Comparison of ENCODE assay signal across 11 cellular contexts in genomic region chr6:16413399-16413798, GRCh38.
DNase-seq lines count a peak whose midpoint lies in the region; ATAC-seq and TF ChIP-seq lines count a peak whose summit lies in the region.
"Had no signal": no experiment of that assay in that cellular context is flagged by ENCODE, and none has a peak within 500 bp of the region (broad histone marks: within the 10 kb centered on the region; RNA-seq: fewer than 3 reads in every experiment).

No MANE protein-coding gene starts in this region.

- TF ChIP-seq POLR2A in esophagus squamous epithelium (IDR thresholded peaks at IDR 0.05) = no peak

- no peaks in the 10 kb centered on the region for H3K27me3 ChIP-seq in esophagus squamous epithelium

- WGBS in esophagus squamous epithelium, 2 donors = 26 to 40% methylated on average over 4 of the region's 4 CpGs

- TF ChIP-seq CTCF in GM10266 (IDR thresholded peaks at IDR 0.05; ENCODE audit: control insufficient read depth, insufficient read depth, low read depth, missing control alignments) (no peak), esophagus squamous epithelium (IDR thresholded peaks at IDR 0.05) (no peak)

- H3K9me3 ChIP-seq in esophagus squamous epithelium = no peaks in the 10 kb centered on the region
- H3K9me3 ChIP-seq: mucosa of descending colon had no signal

- DNase-seq in GM10266 (ENCODE audit: extremely low spot score) (peak; percentile 33), T-helper 2 cell (peak in 4 of 5 experiments; percentile 16 to 71 (median 35)), esophagus squamous epithelium (lab: John Stamatoyannopoulos, UW) (no peak), OCI-M2 (lab: John Stamatoyannopoulos, UW; ENCODE audit: unreplicated experiment) (no peak), kidney glomerular epithelial cell (lab: John Stamatoyannopoulos, UW) (no peak)
- DNase-seq: GOT3, KG1, mucosa of descending colon had no signal

- no peaks in the 10 kb centered on the region for H3K36me3 ChIP-seq in esophagus squamous epithelium

- intact Hi-C loops in esophagus squamous epithelium (cut with DNase I) = no loop called here

- peak overlapping the region; percentile 48 to 66 (median 58) for H3K27ac ChIP-seq in esophagus squamous epithelium

- H3K4me3 ChIP-seq in esophagus squamous epithelium = peak overlapping the region in 3 of 4 donors; percentile 20 to 44 (median 24)
- H3K4me3 ChIP-seq: mucosa of descending colon had no signal

- peaks cover 4 to 52% (median 14%) of the 10 kb centered on the region in 3 donors for H3K4me1 ChIP-seq in esophagus squamous epithelium

- ATAC-seq in GM21576 (IDR thresholded peaks at IDR 0.05; ENCODE audit: unreplicated experiment) (peak; percentile 36), HG03280 (IDR thresholded peaks at IDR 0.05; ENCODE audit: unreplicated experiment) (no peak), HG02981 (IDR thresholded peaks at IDR 0.05; ENCODE audit: unreplicated experiment) (no peak)
- ATAC-seq: mucosa of descending colon had no signal

Comparison
In these comparisons a context has a peak if more than half of its experiments do, and no peak if none do; other contexts are left out.
1. DNase-seq: peak in GM10266 (single experiment) and T-helper 2 cell (4 of 5); none in esophagus squamous epithelium (single experiment), OCI-M2 (single experiment) and kidney glomerular epithelial cell (single experiment).